Comparison of ENCODE assay signal across 14 cellular contexts in genomic region chr2:3628800-3629199, GRCh38. TPM values are rescaled to one million over a fixed set of nuclear protein-coding genes. Genes with fewer than 3 reads are reported as not detected.
DNase-seq lines count a peak whose midpoint lies in the region; ATAC-seq, FAIRE-seq and TF ChIP-seq lines count a peak whose summit lies in the region.
"Had no signal": no experiment of that assay in that cellular context is flagged by ENCODE, and none has a peak within 500 bp of the region (broad histone marks: within the 10 kb centered on the region; RNA-seq: fewer than 3 reads in every experiment).

No MANE protein-coding gene starts in this region.

- H3K9me2 ChIP-seq in OCI-LY1 (ENCODE audit: low read depth, low read length) = no peaks in the 10 kb centered on the region

- TF ChIP-seq CTCF in OCI-LY1 (IDR thresholded peaks at IDR 0.05; ENCODE audit: low read length) = peak; percentile 49; the same call in 1 of the 2 replicates
- TF ChIP-seq CTCF in keratinocyte (optimal IDR thresholded peaks at IDR 0.05 in 1 of 3, IDR thresholded peaks at IDR 0.05 in 1 of 3, conservative IDR thresholded peaks at IDR 0.05 in 1 of 3; ENCODE audit: extremely low read depth in 1 of 3, insufficient read depth in 2 of 3, low read length in 3 of 3) = peak in 2 of 3 experiments; percentile 15 to 69
- TF ChIP-seq CTCF in Calu3 (IDR thresholded peaks at IDR 0.05; ENCODE audit: unreplicated experiment) = no peak

- H3K27ac ChIP-seq in OCI-LY1 (ENCODE audit: low read depth, low read length, poor library complexity, severe bottlenecking) = no peak overlapping the region
- H3K27ac ChIP-seq in keratinocyte (ENCODE audit: control insufficient read depth, insufficient read depth, low read length) = no peak overlapping the region

- H3F3A ChIP-seq in OCI-LY1 (ENCODE audit: insufficient read depth, low read length) = no peaks in the 10 kb centered on the region

- no peak overlapping the region for H3K4me2 ChIP-seq in OCI-LY1 (ENCODE audit: low read length)
- H3K4me2 ChIP-seq in keratinocyte (ENCODE audit: control insufficient read depth, extremely low read depth, insufficient read depth, low read depth, low read length) = no peak overlapping the region

- H3K36me3 Mint-ChIP-seq in Calu3 (ENCODE audit: insufficient read depth, unreplicated experiment) = no peaks in the 10 kb centered on the region

- H2AFZ ChIP-seq in OCI-LY1 (ENCODE audit: low read length) = no peak overlapping the region
- no peak overlapping the region for H2AFZ ChIP-seq in keratinocyte (ENCODE audit: control insufficient read depth, low read length)

- no peak overlapping the region for H3K27ac Mint-ChIP-seq in Calu3 (ENCODE audit: unreplicated experiment)

- H3K4me1 Mint-ChIP-seq in Calu3 (ENCODE audit: low read depth, unreplicated experiment) = no peaks in the 10 kb centered on the region

- H3K79me2 ChIP-seq in OCI-LY1 (ENCODE audit: insufficient read depth, low read length) = no peaks in the 10 kb centered on the region
- H3K79me2 ChIP-seq in keratinocyte (ENCODE audit: control insufficient read depth, insufficient read depth, low read length) = no peaks in the 10 kb centered on the region

- H3K9me1 ChIP-seq in keratinocyte (ENCODE audit: control insufficient read depth, extremely low read depth, insufficient read depth, low read length) = no peaks in the 10 kb centered on the region

- H3K9me3 ChIP-seq in OCI-LY1 (ENCODE audit: low read length) = no peaks in the 10 kb centered on the region
- no peaks in the 10 kb centered on the region for H3K9me3 ChIP-seq in keratinocyte (ENCODE audit: control insufficient read depth, low read depth, low read length)

- dilution Hi-C loops in keratinocyte (cut with MboI; ENCODE audit: extremely low pct_ligation_motif_present, low sequenced_read_pairs) = no loop called here

- H3K9ac ChIP-seq in OCI-LY1 (ENCODE audit: low read length) = no peak overlapping the region
- H3K9ac ChIP-seq in keratinocyte (ENCODE audit: control insufficient read depth, extremely low read depth, insufficient read depth, low read length) = no peak overlapping the region

- no peaks in the 10 kb centered on the region; the same call in 1 of the 2 replicates for H3K36me3 ChIP-seq in OCI-LY1 (ENCODE audit: insufficient read depth, low read length)
- H3K36me3 ChIP-seq in keratinocyte (ENCODE audit: control insufficient read depth in 2 of 2, extremely low read depth in 1 of 2, insufficient read depth in 2 of 2, low read length in 2 of 2) = no peaks in the 10 kb centered on the region

- CTCF ChIA-PET in HEK293T (lab: Yijun Ruan, JAX) (interaction anchor here (0.5 to 0.8 kb wide), 2 partner anchors 14 to 573 kb away, joined by 3 to 4 read pairs; no protein-coding TSS in a partner anchor), Calu3 (lab: Charles Lee) (no interaction called here)

- POLR2A ChIA-PET in HEK293T (lab: Yijun Ruan, JAX) = no interaction called here

- BruUV-seq in Calu3 (replicated peaks; lab: Mats Ljungman, UMichigan) = no TSS peak

- H3K4me3 Mint-ChIP-seq in Calu3 (ENCODE audit: low read depth, unreplicated experiment) = no peak overlapping the region

- H3K27me3 Mint-ChIP-seq in Calu3 (ENCODE audit: unreplicated experiment) = peaks cover 65% of the 10 kb centered on the region

- H4K20me1 ChIP-seq in OCI-LY1 (ENCODE audit: insufficient read depth, low read length) (no peaks in the 10 kb centered on the region), keratinocyte (ENCODE audit: control insufficient read depth, extremely low read depth, insufficient read depth, low read length) (no peaks in the 10 kb centered on the region)

- ATAC-seq in HG03565 (IDR thresholded peaks at IDR 0.05; ENCODE audit: unreplicated experiment) (no peak), HG03108 (IDR thresholded peaks at IDR 0.05; ENCODE audit: unreplicated experiment) (no peak), GM18870 (IDR thresholded peaks at IDR 0.05; ENCODE audit: unreplicated experiment) (no peak)

- H3K4me3 ChIP-seq in OCI-LY1 (ENCODE audit: low read depth, low read length, poor library complexity, severe bottlenecking) (no peak overlapping the region), keratinocyte (ENCODE audit: control insufficient read depth in 2 of 3, extremely low read depth in 1 of 3, insufficient read depth in 2 of 3, low read depth in 1 of 3, low read length in 3 of 3) (no peak overlapping the region)

- DNase-seq in COLO668 (lab: John Stamatoyannopoulos, UW; ENCODE audit: unreplicated experiment) (peak; percentile 28), HEK293T (ENCODE audit: extremely low spot score) (peak; percentile 45), keratinocyte (ENCODE audit: low read depth, low spot score) (no peak), Calu3 (no peak)
- DNase-seq: activated CD4-positive, CD25-positive, alpha-beta regulatory T cell; NCI-H2081; stimulated activated CD4-positive, alpha-beta T cell treated with anti-CD3 and anti-CD28 coated beads, Interleukin-1b, Interleukin-23, amount 100 ng/mL, for 48 hours had no signal

- intact Hi-C loops in Calu3 (cut with micrococcal nuclease; ENCODE audit: unreplicated experiment) = no loop called here

- H3K9me3 Mint-ChIP-seq in Calu3 (ENCODE audit: low read depth, unreplicated experiment) = no peaks in the 10 kb centered on the region

- H3K27me3 ChIP-seq in OCI-LY1 (ENCODE audit: insufficient read depth, low read length) = no peaks in the 10 kb centered on the region
- H3K27me3 ChIP-seq in keratinocyte (ENCODE audit: control insufficient read depth, extremely low read depth, insufficient read depth, low read length) = no peaks in the 10 kb centered on the region

- H3K4me1 ChIP-seq in OCI-LY1 (ENCODE audit: insufficient read depth, low read length, severe bottlenecking) (no peaks in the 10 kb centered on the region), keratinocyte (ENCODE audit: control insufficient read depth, extremely low read depth, insufficient read depth, low read length) (peaks cover 6% of the 10 kb centered on the region)

- FAIRE-seq in keratinocyte (lab: Jason Lieb, UNC) = no peak
- FAIRE-seq: GM19239, urothelium cell line had no signal

TF ChIP-seq in HEK293T, 16 proteins besides CTCF, POLR2A, EP300 and RAD21:
- TF ChIP-seq L3MBTL2 (conservative IDR thresholded peaks at IDR 0.05) = 0 out of 2 replicates have a peak, but pooled peaks have one; percentile 20
- TF ChIP-seq FOXA1 (IDR thresholded peaks at IDR 0.05) = no peak

RNA-seq across cellular contexts. Expression of gene ALLC, which starts 29.2 kb away (rescaled TPM):
- polyA plus RNA-seq in keratinocyte = not detected in 3 replicates
- polyA plus RNA-seq in keratinocyte (2011; ENCODE audit: low read depth) = not detected
- not detected in 2 replicates for polyA plus RNA-seq in keratinocyte (2011; cell fraction: cytosol; rRNA removed)
- polyA plus RNA-seq in keratinocyte (2011; cell fraction: nucleus; rRNA removed) = not detected in 2 replicates
- polyA plus RNA-seq in keratinocyte (2012; ENCODE audit: low replicate concordance) = not detected in 2 replicates
- not detected in 3 replicates for polyA minus RNA-seq in keratinocyte
- not detected for polyA minus RNA-seq in keratinocyte (2011; cell fraction: cytosol; rRNA and poly(A)+ RNA removed)
- polyA minus RNA-seq in keratinocyte (2011; cell fraction: nucleus; rRNA and poly(A)+ RNA removed) = not detected in 2 replicates
- total RNA-seq in Calu3 (2022) = not detected in 2 replicates
- total RNA-seq: aorta had no signal

RNA-seq across cellular contexts. Expression of gene COLEC11, which starts 33.9 kb away (rescaled TPM):
- not detected in 3 replicates for polyA plus RNA-seq in keratinocyte
- polyA plus RNA-seq in keratinocyte (2011; ENCODE audit: low read depth) = not detected
- not detected in 2 replicates for polyA plus RNA-seq in keratinocyte (2011; cell fraction: cytosol; rRNA removed)
- not detected in 2 replicates for polyA plus RNA-seq in keratinocyte (2011; cell fraction: nucleus; rRNA removed)
- polyA plus RNA-seq in keratinocyte (2012; ENCODE audit: low replicate concordance) = 0.58 TPM in 1 of 2 replicates, not detected in the other
- polyA minus RNA-seq in keratinocyte = not detected in 3 replicates
- not detected for polyA minus RNA-seq in keratinocyte (2011; cell fraction: cytosol; rRNA and poly(A)+ RNA removed)
- not detected in 2 replicates for polyA minus RNA-seq in keratinocyte (2011; cell fraction: nucleus; rRNA and poly(A)+ RNA removed)
- not detected in 2 replicates for total RNA-seq in Calu3 (2022)

RNA-seq across cellular contexts. Expression of gene RPS7, which starts 53.7 kb away (rescaled TPM):
- 1,344 to 1,663 TPM (median 1,410 TPM) in 3 replicates for polyA plus RNA-seq in keratinocyte
- 2,676 TPM for polyA plus RNA-seq in keratinocyte (2011; ENCODE audit: low read depth)
- polyA plus RNA-seq in keratinocyte (2011; cell fraction: cytosol; rRNA removed) = 1,277 and 1,596 TPM in 2 replicates
- 448 and 562 TPM in 2 replicates for polyA plus RNA-seq in keratinocyte (2011; cell fraction: nucleus; rRNA removed)
- 1,543 and 1,827 TPM in 2 replicates for polyA plus RNA-seq in keratinocyte (2012; ENCODE audit: low replicate concordance)
- polyA minus RNA-seq in keratinocyte = 206 to 287 TPM (median 219 TPM) in 3 replicates
- polyA minus RNA-seq in keratinocyte (2011; cell fraction: cytosol; rRNA and poly(A)+ RNA removed) = 708 TPM
- polyA minus RNA-seq in keratinocyte (2011; cell fraction: nucleus; rRNA and poly(A)+ RNA removed) = 96.9 and 117 TPM in 2 replicates
- 1,135 and 1,226 TPM in 2 replicates for total RNA-seq in Calu3 (2022)

Comparison
In these comparisons a context has a peak if more than half of its experiments do, and no peak if none do; other contexts are left out.
1. DNase-seq: peak in COLO668 (single experiment) and HEK293T (single experiment); none in keratinocyte (single experiment) and Calu3 (single experiment).